1 cellular context compared by ENCODE assay signal in genomic region chr7:7512861-7513597, GRCh38.
TF ChIP-seq lines count a peak whose summit lies in the region.

No MANE protein-coding gene starts in this region.

TF ChIP-seq in HepG2, 621 proteins besides CTCF, POLR2A, EP300 and RAD21:
- TF ChIP-seq AHR (CRISPR knock-in tag; IDR thresholded peaks at IDR 0.05), result no peak
- TF ChIP-seq ZNF101 (CRISPR knock-in tag; IDR thresholded peaks at IDR 0.05; ENCODE audit: borderline replicate concordance, low read depth), result no peak
- no peak for TF ChIP-seq ZBTB25 (CRISPR knock-in tag; IDR thresholded peaks at IDR 0.05)
- no peak for TF ChIP-seq YEATS2 (CRISPR knock-in tag; IDR thresholded peaks at IDR 0.05; ENCODE audit: borderline replicate concordance)
